ENCODE assay signal across 10 cellular contexts in genomic region chr3:33089515-33089914, GRCh38. TPM values are rescaled to one million over a fixed set of nuclear protein-coding genes. Genes with fewer than 3 reads are reported as not detected.
DNase-seq lines count a peak whose midpoint lies in the region; ATAC-seq and TF ChIP-seq lines count a peak whose summit lies in the region.
"Had no signal": no experiment of that assay in that cellular context is flagged by ENCODE, and none has a peak within 500 bp of the region (broad histone marks: within the 10 kb centered on the region; RNA-seq: fewer than 3 reads in every experiment).

No MANE protein-coding gene starts in this region.

- no peak overlapping the region for H2BK5ac ChIP-seq in mesendoderm (ENCODE audit: low read length)

- H4K8ac ChIP-seq in mesendoderm (ENCODE audit: low read depth, low read length), result no peak overlapping the region

- no peak overlapping the region for H3K27ac ChIP-seq in mesendoderm (ENCODE audit: low read depth, low read length)

- no peak overlapping the region for H3K18ac ChIP-seq in mesendoderm (ENCODE audit: low read length)

- H3K4me1 Mint-ChIP-seq in activated T-cell treated with anti-CD3 and anti-CD28 coated beads, Interleukin-2, amount 50 U/mL, for 72 hours (ENCODE audit: low read depth), result peaks cover 80% of the 10 kb centered on the region
- peaks cover 52 to 95% of the 10 kb centered on the region in 2 donors for H3K4me1 Mint-ChIP-seq in stimulated activated naive B cell treated with anti-CD40 and anti-IgM and Interleukin-4, amounts not matched to agents 10 μg/mL and 1 μg/mL and 100 μg/mL, for 72 hours
- no peaks in the 10 kb centered on the region for H3K4me1 Mint-ChIP-seq in progenitor cell of endocrine pancreas (ENCODE audit: low read depth)

- H3K4me3 ChIP-seq in mesendoderm (ENCODE audit: low read length), result no peak overlapping the region

- H3K4me2 ChIP-seq in mesendoderm (ENCODE audit: low read length), result no peak overlapping the region

- peak; percentile 54 to 63 for ATAC-seq in activated T-cell treated with anti-CD3 and anti-CD28 coated beads, Interleukin-2, amount 50 U/mL, for 72 hours (replicated peaks in 1 of 2)
- ATAC-seq in HG02884 (IDR thresholded peaks at IDR 0.05; ENCODE audit: unreplicated experiment) (peak; percentile 84), esophagus mucosa (no peak)
- peak; percentile 75 to 80 for ATAC-seq in stimulated activated naive B cell treated with anti-CD40 and anti-IgM and Interleukin-4, amounts not matched to agents 10 μg/mL and 1 μg/mL and 100 μg/mL, for 72 hours (replicated peaks)

- peak overlapping the region; percentile 52 to 76 for H3K4me3 Mint-ChIP-seq in activated T-cell treated with anti-CD3 and anti-CD28 coated beads, Interleukin-2, amount 50 U/mL, for 72 hours
- peak overlapping the region; percentile 1 to 33 for H3K4me3 Mint-ChIP-seq in stimulated activated naive B cell treated with anti-CD40 and anti-IgM and Interleukin-4, amounts not matched to agents 10 μg/mL and 1 μg/mL and 100 μg/mL, for 72 hours
- no peak overlapping the region for H3K4me3 Mint-ChIP-seq in progenitor cell of endocrine pancreas (ENCODE audit: low read depth)

- H4K5ac ChIP-seq in mesendoderm (ENCODE audit: low read length), result no peak overlapping the region

- H3K79me1 ChIP-seq in mesendoderm (ENCODE audit: low read length), result peaks cover 20% of the 10 kb centered on the region

- TF ChIP-seq CTCF in progenitor cell of endocrine pancreas (IDR thresholded peaks at IDR 0.05; ENCODE audit: unreplicated experiment), result no peak

- H3K27ac Mint-ChIP-seq in activated T-cell treated with anti-CD3 and anti-CD28 coated beads, Interleukin-2, amount 50 U/mL, for 72 hours, result peak overlapping the region; percentile 19
- peak overlapping the region; percentile 21 for H3K27ac Mint-ChIP-seq in stimulated activated naive B cell treated with anti-CD40 and anti-IgM and Interleukin-4, amounts not matched to agents 10 μg/mL and 1 μg/mL and 100 μg/mL, for 72 hours
- H3K27ac Mint-ChIP-seq in progenitor cell of endocrine pancreas, result no peak overlapping the region

- WGBS in mesendoderm (ENCODE audit: extremely low coverage, insufficient coverage, low lambda C conversion rate), result no CpG with 5 or more reads among the region's 3 CpGs

- H3K9me3 Mint-ChIP-seq in activated T-cell treated with anti-CD3 and anti-CD28 coated beads, Interleukin-2, amount 50 U/mL, for 72 hours, result no peaks in the 10 kb centered on the region
- peaks cover 3% of the 10 kb centered on the region in 2 donors for H3K9me3 Mint-ChIP-seq in stimulated activated naive B cell treated with anti-CD40 and anti-IgM and Interleukin-4, amounts not matched to agents 10 μg/mL and 1 μg/mL and 100 μg/mL, for 72 hours
- peaks cover 14% of the 10 kb centered on the region for H3K9me3 Mint-ChIP-seq in progenitor cell of endocrine pancreas (ENCODE audit: low read depth)

- no peak overlapping the region for H2BK15ac ChIP-seq in mesendoderm (replicated peaks; ENCODE audit: low read depth)

- no peak overlapping the region for H3K9ac ChIP-seq in mesendoderm (ENCODE audit: low read length)

- H3K23ac ChIP-seq in mesendoderm (ENCODE audit: low read length), result no peak overlapping the region

- no peaks in the 10 kb centered on the region for H3K27me3 ChIP-seq in mesendoderm (ENCODE audit: insufficient read depth, low read length, poor library complexity)

- H3K4me1 ChIP-seq in mesendoderm (ENCODE audit: control insufficient read depth, low read depth, low read length), result no peaks in the 10 kb centered on the region

- peak in 1 of 2 donors; percentile 22 for DNase-seq in activated T-cell treated with anti-CD3 and anti-CD28 coated beads, Interleukin-2, amount 50 U/mL, for 72 hours
- no peak for DNase-seq in activated T-cell treated with anti-CD3 and anti-CD28 coated beads for 4 hours
- DNase-seq in MV-4-11 (lab: John Stamatoyannopoulos, UW), result peak; percentile 92
- DNase-seq in stimulated activated naive B cell treated with anti-CD40 and anti-IgM and Interleukin-4, amounts not matched to agents 10 μg/mL and 1 μg/mL and 100 μg/mL, for 72 hours, result no peak
- no peak for DNase-seq in progenitor cell of endocrine pancreas (ENCODE audit: low spot score, unreplicated experiment)
- DNase-seq in mesendoderm, result no peak
- DNase-seq: H7, nucleus accumbens had no signal

- no peak overlapping the region for H3K56ac ChIP-seq in mesendoderm (ENCODE audit: low read length)

- no peaks in the 10 kb centered on the region for H3K27me3 Mint-ChIP-seq in activated T-cell treated with anti-CD3 and anti-CD28 coated beads, Interleukin-2, amount 50 U/mL, for 72 hours (ENCODE audit: low read depth)
- H3K27me3 Mint-ChIP-seq in stimulated activated naive B cell treated with anti-CD40 and anti-IgM and Interleukin-4, amounts not matched to agents 10 μg/mL and 1 μg/mL and 100 μg/mL, for 72 hours, result no peaks in the 10 kb centered on the region
- H3K27me3 Mint-ChIP-seq in progenitor cell of endocrine pancreas, result no peaks in the 10 kb centered on the region

- H3K36me3 ChIP-seq in mesendoderm (ENCODE audit: control insufficient read depth, insufficient read depth, low read length), result no peaks in the 10 kb centered on the region

- H2BK120ac ChIP-seq in mesendoderm (ENCODE audit: low read depth, low read length), result no peak overlapping the region

- no peak overlapping the region for H3K4ac ChIP-seq in mesendoderm (ENCODE audit: low read depth, low read length)

- peaks cover 6% of the 10 kb centered on the region for H3K79me2 ChIP-seq in mesendoderm (ENCODE audit: control insufficient read depth, insufficient read depth, low read length)

- H2AK5ac ChIP-seq in mesendoderm (ENCODE audit: low read length), result no peak overlapping the region

- peaks cover 4 to 28% of the 10 kb centered on the region in 2 donors for H3K36me3 Mint-ChIP-seq in activated T-cell treated with anti-CD3 and anti-CD28 coated beads, Interleukin-2, amount 50 U/mL, for 72 hours (ENCODE audit: insufficient read depth in 2 of 2)
- peaks cover 45 to 62% of the 10 kb centered on the region in 2 donors for H3K36me3 Mint-ChIP-seq in stimulated activated naive B cell treated with anti-CD40 and anti-IgM and Interleukin-4, amounts not matched to agents 10 μg/mL and 1 μg/mL and 100 μg/mL, for 72 hours
- peaks cover 36% of the 10 kb centered on the region for H3K36me3 Mint-ChIP-seq in progenitor cell of endocrine pancreas (ENCODE audit: insufficient read depth)

RNA-seq across cellular contexts. Expression of gene GLB1, which starts 7.4 kb away (rescaled TPM):
- 10 to 100 TPM; 54.1 to 55.0 TPM for total RNA-seq in activated T-cell treated with anti-CD3 and anti-CD28 coated beads, Interleukin-2, amount 50 U/mL, for 72 hours
- total RNA-seq in esophagus mucosa, result 28.8 TPM
- total RNA-seq in progenitor cell of endocrine pancreas, result 91.5 and 98.6 TPM in 2 replicates
- 26.6 TPM for polyA plus RNA-seq in mesendoderm (2013, experiment 1 of 2)
- polyA plus RNA-seq in mesendoderm (2013, experiment 2 of 2), result 26.0 TPM

RNA-seq across cellular contexts. Expression of gene TMPPE, which starts 7.4 kb away (rescaled TPM):
- total RNA-seq in activated T-cell treated with anti-CD3 and anti-CD28 coated beads, Interleukin-2, amount 50 U/mL, for 72 hours, result 1 to 10 TPM; 5.5 to 7.6 TPM
- total RNA-seq in esophagus mucosa (4.8 TPM), progenitor cell of endocrine pancreas (7.5 and 7.7 TPM in 2 replicates)
- 1.7 TPM for polyA plus RNA-seq in mesendoderm (2013, experiment 1 of 2)
- polyA plus RNA-seq in mesendoderm (2013, experiment 2 of 2), result 1.7 TPM

RNA-seq across cellular contexts. Expression of gene CRTAP, which starts 24.3 kb away (rescaled TPM):
- total RNA-seq in activated T-cell treated with anti-CD3 and anti-CD28 coated beads, Interleukin-2, amount 50 U/mL, for 72 hours, result 10 to 100 TPM; 44.0 to 62.1 TPM
- total RNA-seq in esophagus mucosa, result 78.7 TPM
- 64.7 and 66.9 TPM in 2 replicates for total RNA-seq in progenitor cell of endocrine pancreas
- 87.5 TPM for polyA plus RNA-seq in mesendoderm (2013, experiment 1 of 2)
- 87.2 TPM for polyA plus RNA-seq in mesendoderm (2013, experiment 2 of 2)
